In genomic region chr2:207131634-207132418, GRCh38 we compare ENCODE assay signal across 1 cellular context.
TF ChIP-seq lines count a peak whose summit lies in the region.

No MANE protein-coding gene starts in this region.

TF ChIP-seq in SK-N-SH, 30 proteins besides CTCF, POLR2A, EP300 and RAD21 (continued from another document):
- TF ChIP-seq, protein P1, sequence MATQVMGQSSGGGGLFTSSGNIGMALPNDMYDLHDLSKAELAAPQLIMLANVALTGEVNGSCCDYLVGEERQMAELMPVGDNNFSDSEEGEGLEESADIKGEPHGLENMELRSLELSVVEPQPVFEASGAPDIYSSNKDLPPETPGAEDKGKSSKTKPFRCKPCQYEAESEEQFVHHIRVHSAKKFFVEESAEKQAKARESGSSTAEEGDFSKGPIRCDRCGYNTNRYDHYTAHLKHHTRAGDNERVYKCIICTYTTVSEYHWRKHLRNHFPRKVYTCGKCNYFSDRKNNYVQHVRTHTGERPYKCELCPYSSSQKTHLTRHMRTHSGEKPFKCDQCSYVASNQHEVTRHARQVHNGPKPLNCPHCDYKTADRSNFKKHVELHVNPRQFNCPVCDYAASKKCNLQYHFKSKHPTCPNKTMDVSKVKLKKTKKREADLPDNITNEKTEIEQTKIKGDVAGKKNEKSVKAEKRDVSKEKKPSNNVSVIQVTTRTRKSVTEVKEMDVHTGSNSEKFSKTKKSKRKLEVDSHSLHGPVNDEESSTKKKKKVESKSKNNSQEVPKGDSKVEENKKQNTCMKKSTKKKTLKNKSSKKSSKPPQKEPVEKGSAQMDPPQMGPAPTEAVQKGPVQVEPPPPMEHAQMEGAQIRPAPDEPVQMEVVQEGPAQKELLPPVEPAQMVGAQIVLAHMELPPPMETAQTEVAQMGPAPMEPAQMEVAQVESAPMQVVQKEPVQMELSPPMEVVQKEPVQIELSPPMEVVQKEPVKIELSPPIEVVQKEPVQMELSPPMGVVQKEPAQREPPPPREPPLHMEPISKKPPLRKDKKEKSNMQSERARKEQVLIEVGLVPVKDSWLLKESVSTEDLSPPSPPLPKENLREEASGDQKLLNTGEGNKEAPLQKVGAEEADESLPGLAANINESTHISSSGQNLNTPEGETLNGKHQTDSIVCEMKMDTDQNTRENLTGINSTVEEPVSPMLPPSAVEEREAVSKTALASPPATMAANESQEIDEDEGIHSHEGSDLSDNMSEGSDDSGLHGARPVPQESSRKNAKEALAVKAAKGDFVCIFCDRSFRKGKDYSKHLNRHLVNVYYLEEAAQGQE (IDR thresholded peaks at IDR 0.05; ENCODE audit: low read depth, low read length) = no peak
- TF ChIP-seq TAF1 (IDR thresholded peaks at IDR 0.05; ENCODE audit: borderline replicate concordance, low read depth, low read length) (no peak), FOXM1 (IDR thresholded peaks at IDR 0.05; ENCODE audit: low read depth) (no peak), NFIC (IDR thresholded peaks at IDR 0.05; ENCODE audit: borderline replicate concordance) (no peak), CHD2 (IDR thresholded peaks at IDR 0.05; ENCODE audit: low read length, partially characterized antibody) (no peak), ELF1 (IDR thresholded peaks at IDR 0.05) (no peak), SIN3A (IDR thresholded peaks at IDR 0.05; ENCODE audit: borderline replicate concordance, low read depth, low read length) (no peak), GATA2 (CRISPR knock-in tag; IDR thresholded peaks at IDR 0.05) (no peak), MEF2A (IDR thresholded peaks at IDR 0.05; ENCODE audit: borderline replicate concordance, low read depth) (no peak)
- TF ChIP-seq, protein P2, sequence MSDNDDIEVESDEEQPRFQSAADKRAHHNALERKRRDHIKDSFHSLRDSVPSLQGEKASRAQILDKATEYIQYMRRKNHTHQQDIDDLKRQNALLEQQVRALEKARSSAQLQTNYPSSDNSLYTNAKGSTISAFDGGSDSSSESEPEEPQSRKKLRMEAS (IDR thresholded peaks at IDR 0.05; ENCODE audit: low read depth) = no peak
TF ChIP-seq in SK-N-SH: peak in this region for 0.
